In genomic region chr9:87880116-87880515, GRCh38 we compare ENCODE assay signal across 24 cellular contexts. TPM values are rescaled to one million over a fixed set of nuclear protein-coding genes. Genes with fewer than 3 reads are reported as not detected.
DNase-seq lines count a peak whose midpoint lies in the region; ATAC-seq, FAIRE-seq and TF ChIP-seq lines count a peak whose summit lies in the region.
"Had no signal": no experiment of that assay in that cellular context is flagged by ENCODE, and none has a peak within 500 bp of the region (broad histone marks: within the 10 kb centered on the region; RNA-seq: fewer than 3 reads in every experiment).

No MANE protein-coding gene starts in this region.

- 49 to 80% (median 56%) methylated on average over 8 of the region's 8 CpGs for WGBS in spleen, 5 donors

- POLR2A ChIA-PET in HEK293T (lab: Yijun Ruan, JAX), result no interaction called here

- peaks cover 12% of the 10 kb centered on the region for H3K27me3 Mint-ChIP-seq in astrocyte (ENCODE audit: low read depth, unreplicated experiment)

- H3K9ac ChIP-seq in astrocyte (ENCODE audit: low read length), result no peak overlapping the region
- H3K9ac ChIP-seq: BLaER1 treated with 17β-estradiol and CSF1 and Interleukin-3, amounts not matched to agents 10 nM and 100 nM had no signal

- H3K9me3 Mint-ChIP-seq in astrocyte (ENCODE audit: unreplicated experiment), result peaks cover 7% of the 10 kb centered on the region
- H3K9me3 Mint-ChIP-seq: CD8-positive, alpha-beta T cell had no signal

- no peak for FAIRE-seq in astrocyte (lab: Jason Lieb, UNC)
- FAIRE-seq: G401.6, GM12892, GM18507, H1 had no signal

- TF ChIP-seq POLR2A in spleen (IDR thresholded peaks at IDR 0.05), result no peak

- peak overlapping the region; percentile 15 for H3K27ac Mint-ChIP-seq in astrocyte (ENCODE audit: unreplicated experiment)
- H3K27ac Mint-ChIP-seq: CD8-positive, alpha-beta T cell had no signal

- H3K4me1 ChIP-seq in astrocyte (ENCODE audit: insufficient read depth, low read length) (peaks cover 4% of the 10 kb centered on the region), spleen (no peaks in the 10 kb centered on the region)

- no peak overlapping the region for H3K4me3 Mint-ChIP-seq in astrocyte (ENCODE audit: unreplicated experiment)
- H3K4me3 Mint-ChIP-seq: CD8-positive, alpha-beta T cell had no signal

- H4K20me1 ChIP-seq in astrocyte (ENCODE audit: insufficient read depth, low read length), result no peaks in the 10 kb centered on the region
- H4K20me1 ChIP-seq: BLaER1 treated with 17β-estradiol and CSF1 and Interleukin-3, amounts not matched to agents 10 nM and 100 nM had no signal

- H3K36me3 Mint-ChIP-seq in astrocyte (ENCODE audit: low read depth, unreplicated experiment), result no peaks in the 10 kb centered on the region
- H3K36me3 Mint-ChIP-seq: CD8-positive, alpha-beta T cell had no signal

- peaks cover 7% of the 10 kb centered on the region for H3K9me3 ChIP-seq in astrocyte (ENCODE audit: insufficient read depth, low read depth, low read length)
- H3K9me3 ChIP-seq in spleen, result no peaks in the 10 kb centered on the region

- CTCF ChIA-PET in HEK293T (lab: Yijun Ruan, JAX), result interaction anchor here (0.6 kb wide), 1 partner anchor 1471 kb away, joined by 3 read pairs; no protein-coding TSS in a partner anchor

- DNase-seq in HEK293T (ENCODE audit: extremely low spot score) (peak; percentile 0), astrocyte (ENCODE audit: low read depth) (peak; percentile 39), fibroblast of pulmonary artery (ENCODE audit: low read depth) (peak; percentile 38), spleen (peak; percentile 27), UCSD-AML1 (lab: John Stamatoyannopoulos, UW; ENCODE audit: unreplicated experiment) (no peak), posterior vena cava (ENCODE audit: low spot score) (no peak)
- DNase-seq: CD8-positive, alpha-beta T cell; DND-41; Kasumi-1; NCI-H1694; NCI-H2081; NCI-H2171; NCI-H446; NCI-H526 had no signal

- H3K36me3 ChIP-seq in astrocyte (ENCODE audit: insufficient read depth, low read length) (no peaks in the 10 kb centered on the region), spleen (no peaks in the 10 kb centered on the region)
- H3K36me3 ChIP-seq: BLaER1 treated with 17β-estradiol and CSF1 and Interleukin-3, amounts not matched to agents 10 nM and 100 nM had no signal

- peak overlapping the region; percentile 3 for H3K4me2 ChIP-seq in astrocyte (ENCODE audit: low read length)

- peaks cover 13% of the 10 kb centered on the region for H3K4me1 Mint-ChIP-seq in astrocyte (ENCODE audit: low read depth, unreplicated experiment)

- H3K4me3 ChIP-seq in astrocyte (ENCODE audit: insufficient read depth, low read depth, low read length) (no peak overlapping the region), fibroblast of pulmonary artery (replicated peaks; ENCODE audit: low read depth, low read length) (no peak overlapping the region), spleen (no peak overlapping the region)
- H3K4me3 ChIP-seq: BLaER1 treated with 17β-estradiol and CSF1 and Interleukin-3, amounts not matched to agents 10 nM and 100 nM had no signal

- TF ChIP-seq CTCF in astrocyte (IDR thresholded peaks at IDR 0.05; ENCODE audit: insufficient read depth, low read depth, low read length) (no peak), fibroblast of pulmonary artery (IDR thresholded peaks at IDR 0.05; ENCODE audit: low read length, missing control alignments) (no peak), spleen (IDR thresholded peaks at IDR 0.05 in 8 of 11, conservative IDR thresholded peaks at IDR 0.05 in 3 of 11) (no peak)

- intact Hi-C loops in spleen (cut with DNase I; ENCODE audit: low total_unique reads), result no loop called here
- intact Hi-C loops in posterior vena cava (cut with DNase I), result no loop called here

- no peaks in the 10 kb centered on the region for H3K27me3 ChIP-seq in astrocyte (ENCODE audit: insufficient read depth, low read length)
- H3K27me3 ChIP-seq in spleen (replicated peaks in 1 of 7), result peaks cover 0 to 18% (median 0%) of the 10 kb centered on the region in 7 donors
- H3K27me3 ChIP-seq: BLaER1 treated with 17β-estradiol and CSF1 and Interleukin-3, amounts not matched to agents 10 nM and 100 nM had no signal

- no peak overlapping the region for H3K27ac ChIP-seq in astrocyte (ENCODE audit: low read depth, low read length)
- no peak overlapping the region for H3K27ac ChIP-seq in spleen

- no peak for ATAC-seq in HG03342 (IDR thresholded peaks at IDR 0.05; ENCODE audit: unreplicated experiment)
- ATAC-seq: CD8-positive, alpha-beta T cell; HCT116; Right ventricle myocardium inferior had no signal

- H3K79me2 ChIP-seq in astrocyte (ENCODE audit: insufficient read depth, low read length), result no peaks in the 10 kb centered on the region

- H2AFZ ChIP-seq in astrocyte (ENCODE audit: low read depth, low read length), result no peak overlapping the region

TF ChIP-seq in HEK293T, 16 proteins besides CTCF, POLR2A, EP300 and RAD21:
- TF ChIP-seq SUZ12 (IDR thresholded peaks at IDR 0.05) (no peak), NFRKB (IDR thresholded peaks at IDR 0.05) (no peak), ELF4 (IDR thresholded peaks at IDR 0.05) (no peak), TARDBP (IDR thresholded peaks at IDR 0.05) (no peak), CTBP1 (IDR thresholded peaks at IDR 0.05; ENCODE audit: borderline replicate concordance) (no peak), LEF1 (IDR thresholded peaks at IDR 0.05; ENCODE audit: borderline replicate concordance) (no peak), SP1 (IDR thresholded peaks at IDR 0.05) (no peak), L3MBTL2 (conservative IDR thresholded peaks at IDR 0.05) (no peak), FOXA1 (IDR thresholded peaks at IDR 0.05) (no peak), FOXM1 (IDR thresholded peaks at IDR 0.05; ENCODE audit: borderline replicate concordance) (no peak), HDGF (IDR thresholded peaks at IDR 0.05; ENCODE audit: borderline replicate concordance) (no peak), ARNT (IDR thresholded peaks at IDR 0.05) (no peak), ZNF384 (IDR thresholded peaks at IDR 0.05) (no peak), FOXK2 (IDR thresholded peaks at IDR 0.05) (no peak), BHLHE40 (IDR thresholded peaks at IDR 0.05; ENCODE audit: borderline replicate concordance) (no peak)
- TF ChIP-seq, protein P1, sequence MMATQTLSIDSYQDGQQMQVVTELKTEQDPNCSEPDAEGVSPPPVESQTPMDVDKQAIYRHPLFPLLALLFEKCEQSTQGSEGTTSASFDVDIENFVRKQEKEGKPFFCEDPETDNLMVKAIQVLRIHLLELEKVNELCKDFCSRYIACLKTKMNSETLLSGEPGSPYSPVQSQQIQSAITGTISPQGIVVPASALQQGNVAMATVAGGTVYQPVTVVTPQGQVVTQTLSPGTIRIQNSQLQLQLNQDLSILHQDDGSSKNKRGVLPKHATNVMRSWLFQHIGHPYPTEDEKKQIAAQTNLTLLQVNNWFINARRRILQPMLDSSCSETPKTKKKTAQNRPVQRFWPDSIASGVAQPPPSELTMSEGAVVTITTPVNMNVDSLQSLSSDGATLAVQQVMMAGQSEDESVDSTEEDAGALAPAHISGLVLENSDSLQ (IDR thresholded peaks at IDR 0.05), result no peak

RNA-seq across cellular contexts. Expression of gene SPATA31E1, which starts 2.6 kb away (rescaled TPM):
- total RNA-seq in astrocyte (not detected in 2 replicates), spleen (not detected), posterior vena cava (not detected)
- polyA plus RNA-seq in spleen, result not detected
- total RNA-seq: CD8-positive, alpha-beta T cell; MCF 10A; Right ventricle myocardium inferior; SK-MEL-5 had no signal

RNA-seq across cellular contexts. Expression of gene SPATA31C1, which starts 37.6 kb away (rescaled TPM):
- total RNA-seq in astrocyte, result not detected in 2 replicates
- total RNA-seq in spleen, result not detected
- polyA plus RNA-seq in spleen, result not detected
- total RNA-seq in posterior vena cava, result not detected
- total RNA-seq: CD8-positive, alpha-beta T cell; H1; MCF 10A; Right ventricle myocardium inferior; SK-MEL-5 had no signal

Comparison
In these comparisons a context has a peak if more than half of its experiments do, and no peak if none do; other contexts are left out.
1. DNase-seq: peak in HEK293T (single experiment), astrocyte (single experiment), fibroblast of pulmonary artery (single experiment) and spleen (single experiment); none in UCSD-AML1 (single experiment) and posterior vena cava (single experiment).